ENCODE assay signal across 1 cellular context in the genomic region with DNA sequence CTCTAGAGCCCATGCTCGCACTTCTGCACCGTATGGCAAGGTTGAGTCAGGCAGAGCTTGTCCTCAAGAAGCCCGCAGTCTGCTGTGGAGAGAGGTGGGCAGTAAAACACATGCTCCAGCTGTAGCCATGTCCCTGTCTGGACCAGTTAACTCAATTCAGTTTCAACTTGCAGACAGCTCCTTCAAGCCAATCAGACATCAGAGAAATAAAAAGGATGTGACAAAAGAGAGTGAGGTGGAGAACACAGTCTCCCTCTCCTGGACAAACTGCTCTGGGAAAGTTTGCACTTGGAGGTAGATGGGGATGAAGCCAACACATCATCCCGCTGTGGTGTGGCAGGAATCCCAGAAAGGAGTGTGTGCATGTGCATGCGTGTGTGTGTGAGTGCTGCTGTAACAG.
TF ChIP-seq lines count a peak whose summit lies in the region.

No MANE protein-coding gene starts in this region.

TF ChIP-seq in SK-N-SH, 30 proteins besides CTCF, POLR2A, EP300 and RAD21 (continued from another document):
- TF ChIP-seq, protein P1, sequence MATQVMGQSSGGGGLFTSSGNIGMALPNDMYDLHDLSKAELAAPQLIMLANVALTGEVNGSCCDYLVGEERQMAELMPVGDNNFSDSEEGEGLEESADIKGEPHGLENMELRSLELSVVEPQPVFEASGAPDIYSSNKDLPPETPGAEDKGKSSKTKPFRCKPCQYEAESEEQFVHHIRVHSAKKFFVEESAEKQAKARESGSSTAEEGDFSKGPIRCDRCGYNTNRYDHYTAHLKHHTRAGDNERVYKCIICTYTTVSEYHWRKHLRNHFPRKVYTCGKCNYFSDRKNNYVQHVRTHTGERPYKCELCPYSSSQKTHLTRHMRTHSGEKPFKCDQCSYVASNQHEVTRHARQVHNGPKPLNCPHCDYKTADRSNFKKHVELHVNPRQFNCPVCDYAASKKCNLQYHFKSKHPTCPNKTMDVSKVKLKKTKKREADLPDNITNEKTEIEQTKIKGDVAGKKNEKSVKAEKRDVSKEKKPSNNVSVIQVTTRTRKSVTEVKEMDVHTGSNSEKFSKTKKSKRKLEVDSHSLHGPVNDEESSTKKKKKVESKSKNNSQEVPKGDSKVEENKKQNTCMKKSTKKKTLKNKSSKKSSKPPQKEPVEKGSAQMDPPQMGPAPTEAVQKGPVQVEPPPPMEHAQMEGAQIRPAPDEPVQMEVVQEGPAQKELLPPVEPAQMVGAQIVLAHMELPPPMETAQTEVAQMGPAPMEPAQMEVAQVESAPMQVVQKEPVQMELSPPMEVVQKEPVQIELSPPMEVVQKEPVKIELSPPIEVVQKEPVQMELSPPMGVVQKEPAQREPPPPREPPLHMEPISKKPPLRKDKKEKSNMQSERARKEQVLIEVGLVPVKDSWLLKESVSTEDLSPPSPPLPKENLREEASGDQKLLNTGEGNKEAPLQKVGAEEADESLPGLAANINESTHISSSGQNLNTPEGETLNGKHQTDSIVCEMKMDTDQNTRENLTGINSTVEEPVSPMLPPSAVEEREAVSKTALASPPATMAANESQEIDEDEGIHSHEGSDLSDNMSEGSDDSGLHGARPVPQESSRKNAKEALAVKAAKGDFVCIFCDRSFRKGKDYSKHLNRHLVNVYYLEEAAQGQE (IDR thresholded peaks at IDR 0.05; ENCODE audit: low read depth, low read length), result no peak
- TF ChIP-seq GABPA (IDR thresholded peaks at IDR 0.05; ENCODE audit: low read depth) (no peak), TCF12 (IDR thresholded peaks at IDR 0.05) (no peak), SMC3 (IDR thresholded peaks at IDR 0.05; ENCODE audit: low read depth, low read length) (no peak), CHD2 (IDR thresholded peaks at IDR 0.05; ENCODE audit: low read length, partially characterized antibody) (no peak), MXI1 (IDR thresholded peaks at IDR 0.05; ENCODE audit: low read depth, low read length) (no peak), JUND (IDR thresholded peaks at IDR 0.05) (no peak), TAF1 (IDR thresholded peaks at IDR 0.05; ENCODE audit: borderline replicate concordance, low read depth, low read length) (no peak), POLR2AphosphoS5 (IDR thresholded peaks at IDR 0.05; ENCODE audit: low read depth, low read length) (no peak)
- TF ChIP-seq, protein P2, sequence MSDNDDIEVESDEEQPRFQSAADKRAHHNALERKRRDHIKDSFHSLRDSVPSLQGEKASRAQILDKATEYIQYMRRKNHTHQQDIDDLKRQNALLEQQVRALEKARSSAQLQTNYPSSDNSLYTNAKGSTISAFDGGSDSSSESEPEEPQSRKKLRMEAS (IDR thresholded peaks at IDR 0.05; ENCODE audit: low read depth), result no peak
